In the genomic region with DNA sequence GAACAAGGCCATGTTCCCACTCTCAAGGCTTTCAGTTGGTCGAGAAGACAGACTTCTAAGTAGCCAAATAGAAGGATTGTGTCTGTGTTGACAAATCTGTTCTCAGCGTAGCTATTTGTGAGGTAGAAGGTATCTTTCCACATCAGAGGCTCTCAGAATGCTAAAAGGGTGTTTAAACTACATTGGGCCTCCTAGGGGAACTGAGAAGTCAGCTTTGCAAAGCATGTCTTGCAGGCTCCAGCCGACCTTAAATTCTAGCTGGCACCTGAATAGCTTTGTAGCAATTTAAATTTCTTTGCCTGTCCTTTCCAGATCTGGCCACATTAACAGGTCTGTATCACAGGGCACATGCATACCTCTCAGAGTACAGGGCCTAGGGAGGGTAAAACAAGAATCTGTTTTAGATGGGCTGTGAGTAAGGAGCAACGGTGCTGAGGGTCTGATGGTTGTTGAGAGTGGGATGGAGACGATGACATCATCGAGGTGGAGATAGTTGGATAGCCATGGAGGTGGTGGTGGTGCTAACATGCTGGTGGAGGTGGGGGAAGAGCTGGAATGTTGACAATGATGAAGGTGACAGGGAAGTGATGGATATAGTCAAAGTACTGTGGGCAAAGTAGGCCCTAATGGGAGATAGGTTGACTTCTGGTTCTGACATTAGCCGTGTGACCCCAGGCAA, we compare ENCODE assay signal across 40 cellular contexts. TPM values are rescaled to one million over a fixed set of nuclear protein-coding genes. Genes with fewer than 3 reads are reported as not detected.
"Had no signal": no experiment of that assay in that cellular context is flagged by ENCODE, and none has a peak within 500 bp of the region (broad histone marks: within the 10 kb centered on the region; RNA-seq: fewer than 3 reads in every experiment).

No MANE protein-coding gene starts in this region.

- FAIRE-seq: RCC 7860 had no signal

- H3K27ac ChIP-seq: brain microvascular endothelial cell, cardiac muscle cell, PC-9, RWPE1, VCaP had no signal

- ATAC-seq: Right ventricle myocardium inferior, SK-N-SH treated with all-trans-retinoic acid at 6 μM for 48 hours, T-cell had no signal

- H3K27ac Mint-ChIP-seq: activated B cell treated with CpG ODN at 0.5 μM for 24 hours; activated CD4-positive, alpha-beta memory T cell treated with anti-CD3 and anti-CD28 coated beads for 36 hours; activated naive CD8-positive, alpha-beta T cell treated with anti-CD3 and anti-CD28 coated beads for 36 hours; T-cell had no signal

- H3K4me1 Mint-ChIP-seq: activated naive CD8-positive, alpha-beta T cell treated with anti-CD3 and anti-CD28 coated beads for 36 hours; central memory CD8-positive, alpha-beta T cell had no signal

- H3K4me3 Mint-ChIP-seq: activated B cell treated with CpG ODN at 0.5 μM for 24 hours; activated CD4-positive, alpha-beta memory T cell treated with anti-CD3 and anti-CD28 coated beads for 36 hours; activated naive CD8-positive, alpha-beta T cell treated with anti-CD3 and anti-CD28 coated beads for 36 hours; central memory CD8-positive, alpha-beta T cell; T-cell had no signal

- H3K36me3 ChIP-seq: brain microvascular endothelial cell, cardiac muscle cell had no signal

- H2AFZ ChIP-seq: PC-9 had no signal

- DNase-seq: activated B cell treated with CpG ODN at 0.5 μM for 24 hours; activated CD4-positive, alpha-beta memory T cell treated with anti-CD3 and anti-CD28 coated beads for 36 hours; activated CD4-positive, alpha-beta T cell treated with anti-CD3 and anti-CD28 coated beads for 4 hours; activated CD4-positive, alpha-beta T cell treated with anti-CD3 and anti-CD28 coated beads, Interleukin-2, amount 50 U/mL, for 1 hour; activated CD4-positive, CD25-positive, alpha-beta regulatory T cell treated with anti-CD3 and anti-CD28 coated beads, Interleukin-2, amount 50 U/mL, for 72 hours; activated CD8-positive, alpha-beta memory T cell treated with anti-CD3 and anti-CD28 coated beads, Interleukin-2, amount 50 U/mL, for 4 hours; activated effector memory CD4-positive, alpha-beta T cell treated with Interleukin-2 at 50 U/mL for 16 hours; activated naive CD4-positive, alpha-beta T cell; activated naive CD4-positive, alpha-beta T cell treated with anti-CD3 and anti-CD28 coated beads, Interleukin-2, amount 50 U/mL, for 16 hours; activated naive CD8-positive, alpha-beta T cell treated with anti-CD3 and anti-CD28 coated beads for 36 hours; activated T-cell treated with anti-CD3 and anti-CD28 coated beads for 4 hours; activated T-cell treated with anti-CD3 and anti-CD28 coated beads, Interleukin-2, amount 50 U/mL, for 48 hours; amniotic stem cell; aorta; brain microvascular endothelial cell; NCI-H1105; NCI-H1436; NCI-H1694; NCI-H1930; NCI-H2081 treated with DMSO at 0.1 percent for 48 hours; NCI-H226; NCI-H526; NCI-H748 treated with DMSO at 0.1 percent for 48 hours; NK-92 treated with Interleukin-12 subunit alpha and Interleukin-12 subunit beta, amount 100 ng/mL, for 24 hours; PC-9; SIG-M5; T-cell; T-helper 2 cell; T-helper 9 cell had no signal

- H3K9me3 Mint-ChIP-seq: activated B cell treated with CpG ODN at 0.5 μM for 24 hours; activated CD4-positive, alpha-beta memory T cell treated with anti-CD3 and anti-CD28 coated beads for 36 hours; activated naive CD8-positive, alpha-beta T cell treated with anti-CD3 and anti-CD28 coated beads for 36 hours; central memory CD8-positive, alpha-beta T cell; T-cell had no signal

- H3K4me3 ChIP-seq: cardiac muscle cell, PC-9 had no signal

- H3K4me2 ChIP-seq: PC-9 had no signal

RNA-seq across cellular contexts. Expression of a gene that starts 17.0 kb away (rescaled TPM):
- total RNA-seq: activated B cell treated with CpG ODN at 0.5 μM for 24 hours; activated naive CD8-positive, alpha-beta T cell treated with anti-CD3 and anti-CD28 coated beads for 36 hours; aorta; cardiac muscle cell; chondrocyte; MCF 10A; NCI-H460; OCI-LY7; Right ventricle myocardium inferior; T-cell had no signal
- polyA plus RNA-seq: cardiac muscle cell had no signal
